In genomic region chr5:121573844-121574243, GRCh38 we compare ENCODE assay signal across 33 cellular contexts.
"Had no signal": no experiment of that assay in that cellular context is flagged by ENCODE, and none has a peak within 500 bp of the region (broad histone marks: within the 10 kb centered on the region; RNA-seq: fewer than 3 reads in every experiment).

No MANE protein-coding gene starts in this region.

- H3K9me3 ChIP-seq: SJSA1 had no signal

- H3K9me3 Mint-ChIP-seq: activated naive CD4-positive, alpha-beta T cell treated with anti-CD3 and anti-CD28 coated beads for 36 hours; activated T-helper 1 cell treated with anti-CD3 and anti-CD28 coated beads, Interleukin-12 subunit alpha, Interleukin-12 subunit beta, Interleukin-2, Interleukin-4 antibody, amounts not matched to agents 30 ng/mL and 10 ng/mL and 1 ng/mL, durations not matched to agents 14 hours and 24 hours and 36 hours; brain; T-helper 1 cell treated with Interleukin-12 subunit alpha and Interleukin-12 subunit beta and Interleukin-4 antibody, amounts not matched to agents 30 μg/mL and 1 μg/mL, for 36 hours; T-helper 2 cell treated with Interferon-gamma antibody and Interleukin-4, amounts not matched to agents 5 μg/mL and 100 μg/mL, for 36 hours; WTC11 had no signal

- H3K27me3 ChIP-seq: SJSA1 had no signal

- H3K36me3 ChIP-seq: SJSA1 had no signal

- H3K4me1 ChIP-seq: SJSA1 had no signal

- H3K27me3 Mint-ChIP-seq: activated CD4-positive, alpha-beta memory T cell treated with anti-CD3 and anti-CD28 coated beads for 36 hours; brain; IgD-negative memory B cell had no signal

- H3K27ac Mint-ChIP-seq: activated CD4-positive, alpha-beta memory T cell treated with anti-CD3 and anti-CD28 coated beads for 36 hours; activated naive CD4-positive, alpha-beta T cell treated with anti-CD3 and anti-CD28 coated beads for 36 hours; activated naive CD4-positive, alpha-beta T cell treated with anti-CD3 and anti-CD28 coated beads, Interleukin-2, amount 50 U/mL, for 72 hours; activated T-helper 1 cell treated with anti-CD3 and anti-CD28 coated beads, Interleukin-12 subunit alpha, Interleukin-12 subunit beta, Interleukin-2, Interleukin-4 antibody, amounts not matched to agents 30 ng/mL and 10 ng/mL and 1 ng/mL, durations not matched to agents 14 hours and 24 hours and 36 hours; brain; IgD-negative memory B cell; T-helper 1 cell treated with Interleukin-12 subunit alpha and Interleukin-12 subunit beta and Interleukin-4 antibody, amounts not matched to agents 30 μg/mL and 1 μg/mL, for 36 hours; T-helper 2 cell treated with Interferon-gamma antibody and Interleukin-4, amounts not matched to agents 5 μg/mL and 100 μg/mL, for 36 hours; WTC11 had no signal

- H3K4me3 ChIP-seq: SJSA1 had no signal

- H3K27ac ChIP-seq: SJSA1 had no signal

- ATAC-seq: activated naive CD4-positive, alpha-beta T cell treated with anti-CD3 and anti-CD28 coated beads, Interleukin-2, amount 50 U/mL, for 72 hours; activated T-cell treated with anti-CD3 and anti-CD28 coated beads, Interleukin-2, amount 50 U/mL, for 4 hours; Panc1; WTC11 had no signal

- H3K4me3 Mint-ChIP-seq: activated CD4-positive, alpha-beta memory T cell treated with anti-CD3 and anti-CD28 coated beads for 36 hours; activated naive CD4-positive, alpha-beta T cell treated with anti-CD3 and anti-CD28 coated beads for 36 hours; activated T-cell treated with anti-CD3 and anti-CD28 coated beads, Interleukin-2, amount 50 U/mL, for 4 hours; activated T-helper 1 cell treated with anti-CD3 and anti-CD28 coated beads, Interleukin-12 subunit alpha, Interleukin-12 subunit beta, Interleukin-2, Interleukin-4 antibody, amounts not matched to agents 30 ng/mL and 10 ng/mL and 1 ng/mL, durations not matched to agents 14 hours and 24 hours and 36 hours; brain; IgD-negative memory B cell; T-helper 1 cell treated with Interleukin-12 subunit alpha and Interleukin-12 subunit beta and Interleukin-4 antibody, amounts not matched to agents 30 μg/mL and 1 μg/mL, for 36 hours; T-helper 2 cell treated with Interferon-gamma antibody and Interleukin-4, amounts not matched to agents 5 μg/mL and 100 μg/mL, for 36 hours; WTC11 had no signal

- H3K4me1 Mint-ChIP-seq: brain, IgD-negative memory B cell, WTC11 had no signal

- DNase-seq: activated CD4-positive, alpha-beta memory T cell treated with anti-CD3 and anti-CD28 coated beads for 36 hours; activated CD4-positive, alpha-beta T cell treated with anti-CD3 and anti-CD28 coated beads for 4 hours; activated CD4-positive, alpha-beta T cell treated with anti-CD3 and anti-CD28 coated beads, Interleukin-2, amount 50 U/mL, for 1 hour; activated CD4-positive, CD25-positive, alpha-beta regulatory T cell treated with anti-CD3 and anti-CD28 coated beads, Interleukin-2, amount 50 U/mL, for 72 hours; activated CD8-positive, alpha-beta memory T cell treated with anti-CD3 and anti-CD28 coated beads, Interleukin-2, amount 50 U/mL, for 4 hours; activated gamma-delta T cell treated with Interleukin-2 at 50 U/mL for 16 hours; activated naive CD4-positive, alpha-beta T cell treated with anti-CD3 and anti-CD28 coated beads for 36 hours; activated T-cell treated with anti-CD3 and anti-CD28 coated beads for 4 hours; activated T-cell treated with anti-CD3 and anti-CD28 coated beads, Interleukin-2, amount 50 U/mL, for 4 hours; amniotic stem cell; aorta; caudate nucleus; Karpas-422; KBM-7; NCI-H1417; NCI-H146; NCI-H187 treated with DMSO at 0.1 percent for 48 hours; NCI-H2081; NCI-H2171 treated with DMSO at 0.1 percent for 48 hours; NCI-H226; NCI-H446 treated with DMSO at 0.1 percent for 48 hours; NCI-H524; NCI-H748 treated with DMSO at 0.1 percent for 48 hours; SHP77 treated with DMSO at 0.1 percent for 48 hours had no signal

- H3K36me3 Mint-ChIP-seq: activated CD4-positive, alpha-beta memory T cell treated with anti-CD3 and anti-CD28 coated beads for 36 hours; activated naive CD4-positive, alpha-beta T cell treated with anti-CD3 and anti-CD28 coated beads, Interleukin-2, amount 50 U/mL, for 72 hours; brain; IgD-negative memory B cell; WTC11 had no signal
